In the genomic region with DNA sequence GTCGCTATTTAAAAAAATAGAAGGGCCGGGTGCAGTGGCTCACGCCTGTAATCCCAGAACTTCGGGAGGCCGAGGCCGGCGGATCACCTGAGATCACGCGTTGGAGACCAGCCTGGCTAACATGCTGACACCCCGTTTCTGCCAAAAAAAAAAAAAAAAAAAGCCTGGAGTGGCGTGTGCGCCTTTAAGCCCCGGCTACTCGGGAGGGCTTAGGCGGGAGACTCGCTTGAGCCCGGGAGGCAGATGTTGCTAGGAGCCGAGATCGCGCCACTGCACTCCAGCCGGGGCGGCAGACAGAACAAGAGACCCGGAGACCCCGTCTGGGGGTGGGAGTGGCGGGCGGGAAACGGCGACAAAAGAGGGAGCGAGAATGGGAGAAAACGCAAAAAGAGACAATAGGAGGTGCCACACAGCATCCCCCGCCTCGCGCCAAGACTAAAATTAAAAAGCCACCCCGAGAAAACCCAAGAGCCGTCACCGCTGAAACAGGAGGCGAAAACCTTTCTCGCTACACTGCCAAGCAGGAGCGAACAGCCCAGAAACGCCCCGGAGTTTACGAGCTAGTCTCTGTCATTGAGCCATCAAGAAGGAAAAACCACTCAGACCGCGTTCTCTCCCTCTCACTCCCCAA, we compare ENCODE assay signal across 8 cellular contexts. TPM values are rescaled to one million over a fixed set of nuclear protein-coding genes. Genes with fewer than 3 reads are reported as not detected.
DNase-seq lines count a peak whose midpoint lies in the region; ATAC-seq and TF ChIP-seq lines count a peak whose summit lies in the region.
"Not testable (repeated sequence)": the region's sequence is repeated elsewhere in the genome, so short reads cannot be mapped to it uniquely, and the experiment has no call there.

No MANE protein-coding gene starts in this region.

- not testable (repeated sequence) for H3K36me3 ChIP-seq in transverse colon

- no CpG with 5 or more reads among the region's 44 CpGs for WGBS in transverse colon (ENCODE audit: low coverage in 1 of 2), 2 donors

- ATAC-seq in GM18868 (IDR thresholded peaks at IDR 0.05; ENCODE audit: unreplicated experiment) (peak; percentile 51), HG03097 (IDR thresholded peaks at IDR 0.05; ENCODE audit: low FRiP score, unreplicated experiment) (peak; percentile 9)
- peak; percentile 26 to 46 for ATAC-seq in naive thymus-derived CD8-positive, alpha-beta T cell

- H3K27ac ChIP-seq in epithelial cell of prostate (peak overlapping the region; percentile 59), transverse colon (peak overlapping the region in 2 of 4 donors; percentile 62 to 87)

- H3K27me3 Mint-ChIP-seq in naive thymus-derived CD8-positive, alpha-beta T cell: not testable (repeated sequence)

- peak; percentile 76 for DNase-seq in activated CD4-positive, CD25-positive, alpha-beta regulatory T cell treated with anti-CD3 and anti-CD28 coated beads, Interleukin-2, amount 50 U/mL, for 72 hours
- peak; percentile 77 for DNase-seq in activated effector memory CD4-positive, alpha-beta T cell treated with Interleukin-2 at 50 U/mL for 16 hours
- DNase-seq in epithelial cell of prostate (ENCODE audit: low read depth, low spot score): not testable (repeated sequence)
- peak; percentile 51 to 93 (median 80) for DNase-seq in naive thymus-derived CD8-positive, alpha-beta T cell
- DNase-seq in stimulated activated CD4-positive, alpha-beta T cell treated with anti-CD3 and anti-CD28 coated beads, Interleukin-4, amount 100 ng/mL, for 1 hour: peak; percentile 73
- DNase-seq in transverse colon: peak; percentile 76

- TF ChIP-seq CTCF in transverse colon (IDR thresholded peaks at IDR 0.05): not testable (repeated sequence)

- not testable (repeated sequence) for H3K36me3 Mint-ChIP-seq in naive thymus-derived CD8-positive, alpha-beta T cell

- H3K4me1 Mint-ChIP-seq in naive thymus-derived CD8-positive, alpha-beta T cell: not testable (repeated sequence)

- not testable (repeated sequence) for H3K9me3 Mint-ChIP-seq in naive thymus-derived CD8-positive, alpha-beta T cell

- in situ Hi-C loops in transverse colon (cut with MboI; ENCODE audit: low pct_ligation_motif_present in 1 of 4, low pct_unique_long_range_greater_than_20kb in 1 of 4, low sequenced_read_pairs in 3 of 4): not testable (repeated sequence)

- not testable (repeated sequence) for H3K9me3 ChIP-seq in transverse colon

- intact Hi-C loops in transverse colon (cut with DNase I; ENCODE audit: low total_unique reads): not testable (repeated sequence)

- peak overlapping the region in 1 of 4 donors; percentile 37 for H3K4me3 ChIP-seq in transverse colon

- not testable (repeated sequence) for H3K4me1 ChIP-seq in transverse colon

- TF ChIP-seq POLR2A in transverse colon (IDR thresholded peaks at IDR 0.05): peak; percentile 99

- POLR2A ChIA-PET in naive thymus-derived CD8-positive, alpha-beta T cell (lab: Charles Lee): not testable (repeated sequence)

- H3K27ac Mint-ChIP-seq in naive thymus-derived CD8-positive, alpha-beta T cell: peak overlapping the region; percentile 64 to 97 (median 86)

- TF ChIP-seq EP300 in transverse colon (IDR thresholded peaks at IDR 0.05; ENCODE audit: low read depth): not testable (repeated sequence)

- H3K27me3 ChIP-seq in transverse colon: not testable (repeated sequence)

- H3K4me3 Mint-ChIP-seq in naive thymus-derived CD8-positive, alpha-beta T cell: peak overlapping the region; percentile 56 to 93 (median 76)

RNA-seq across cellular contexts. Expression of gene GRAP, which starts 16.7 kb away (rescaled TPM):
- 10 to 100 TPM; 65.6 to 69.9 TPM for total RNA-seq in naive thymus-derived CD8-positive, alpha-beta T cell
- polyA plus RNA-seq in naive thymus-derived CD8-positive, alpha-beta T cell: 10 to 100 TPM; 32.7 to 99.6 (median 73.1) TPM
- 10 to 100 TPM in 1 of 4 donors, 1 to 10 TPM in 3; 1.6 to 20.2 (median 5.5) TPM for total RNA-seq in transverse colon

RNA-seq across cellular contexts. Expression of gene FAM83G, which starts 58.9 kb away (rescaled TPM):
- total RNA-seq in naive thymus-derived CD8-positive, alpha-beta T cell: 1 to 10 TPM; 7.2 to 8.9 TPM
- polyA plus RNA-seq in naive thymus-derived CD8-positive, alpha-beta T cell: 1 to 10 TPM; 1.5 to 3.5 (median 1.9) TPM
- total RNA-seq in transverse colon: 10 to 100 TPM; 33.6 to 75.6 (median 39.4) TPM
